In the genomic region with DNA sequence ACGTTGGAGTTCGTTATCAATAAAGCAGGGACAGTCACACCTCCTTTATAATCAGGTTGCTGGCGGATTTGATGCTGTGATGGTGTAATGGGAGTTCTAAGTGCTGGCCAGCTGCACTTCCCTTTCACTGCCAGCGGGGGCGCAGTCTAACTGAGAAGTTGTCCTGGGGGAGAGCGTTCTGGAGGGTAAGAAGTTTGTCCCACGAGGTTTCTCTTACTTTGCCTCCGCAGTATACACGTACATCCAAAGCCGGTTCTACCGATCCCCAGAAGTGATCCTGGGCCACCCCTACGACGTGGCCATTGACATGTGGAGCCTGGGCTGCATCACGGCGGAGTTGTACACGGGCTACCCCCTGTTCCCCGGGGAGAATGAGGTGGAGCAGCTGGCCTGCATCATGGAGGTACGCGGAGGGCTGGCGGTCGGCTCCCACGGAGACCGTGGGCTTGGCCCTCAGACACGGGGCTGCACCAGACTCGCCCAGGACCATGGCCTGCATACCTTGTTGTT, we compare ENCODE assay signal across 8 cellular contexts. TPM values are rescaled to one million over a fixed set of nuclear protein-coding genes. Genes with fewer than 3 reads are reported as not detected.
A peak's percentile ranks its signal among the peaks of the same experiment; 100 is the strongest.
DNase-seq lines count a peak whose midpoint lies in the region; ATAC-seq and TF ChIP-seq lines count a peak whose summit lies in the region.

No MANE protein-coding gene starts in this region.

- no peaks in the 10 kb centered on the region for H3K36me3 ChIP-seq in ES-I3 (ENCODE audit: insufficient read depth, low read length)
- peaks cover 6% of the 10 kb centered on the region for H3K36me3 ChIP-seq in neuron (ENCODE audit: insufficient read depth, low read length)

- H3K9ac ChIP-seq in ES-I3 (ENCODE audit: low read depth, low read length), result peak overlapping the region; percentile 94

- H3K27me3 ChIP-seq in foreskin keratinocyte (peaks cover 23% of the 10 kb centered on the region), neuron (ENCODE audit: insufficient read depth, low read length) (no peaks in the 10 kb centered on the region)

- H2AFZ ChIP-seq in neuron (ENCODE audit: low read depth, low read length), result peak overlapping the region; percentile 53

- ATAC-seq in GM21825 (IDR thresholded peaks at IDR 0.05; ENCODE audit: unreplicated experiment), result peak; percentile 91
- ATAC-seq in foreskin keratinocyte, result peak; percentile 96

- DNase-seq in Kasumi-1 (lab: John Stamatoyannopoulos, UW) (peak; percentile 75), SHP77 (lab: John Stamatoyannopoulos, UW) (peak; percentile 44 to 71), activated gamma-delta T cell treated with Interleukin-2 at 50 U/mL for 16 hours (peak; percentile 73), foreskin keratinocyte (peak; percentile 69 to 81), stromal cell of bone marrow (ENCODE audit: low read depth) (peak; percentile 69)

- H3K4me1 ChIP-seq in ES-I3 (ENCODE audit: insufficient read depth, low read length) (no peaks in the 10 kb centered on the region), foreskin keratinocyte (no peaks in the 10 kb centered on the region), neuron (ENCODE audit: insufficient read depth, low read length) (peaks cover 10% of the 10 kb centered on the region)

- H3K9me3 ChIP-seq in ES-I3 (ENCODE audit: control insufficient read depth, insufficient read depth, low read length), result no peaks in the 10 kb centered on the region
- no peaks in the 10 kb centered on the region for H3K9me3 ChIP-seq in neuron (ENCODE audit: low read length)

- H3K27ac ChIP-seq in foreskin keratinocyte, result peak overlapping the region; percentile 54

- peak; percentile 93 for TF ChIP-seq CTCF in foreskin keratinocyte (conservative IDR thresholded peaks at IDR 0.05)

- H3K4me3 ChIP-seq in neuron (ENCODE audit: low read length), result peak overlapping the region; percentile 75

RNA-seq across cellular contexts. Expression of gene DYRK4, which starts 42.7 kb away (rescaled TPM):
- total RNA-seq in foreskin keratinocyte, result 51.0 and 53.6 TPM in 2 replicates
- polyA plus RNA-seq in foreskin keratinocyte, result 57.6 and 58.6 TPM in 2 replicates

RNA-seq across cellular contexts. Expression of gene AKAP3, which starts 44.1 kb away (rescaled TPM):
- 1.2 and 1.7 TPM in 2 replicates for total RNA-seq in foreskin keratinocyte
- 0.35 and 0.42 TPM in 2 replicates for polyA plus RNA-seq in foreskin keratinocyte

RNA-seq across cellular contexts. Expression of gene NDUFA9, which starts 44.2 kb away (rescaled TPM):
- total RNA-seq in foreskin keratinocyte, result 129 TPM in 2 replicates
- 129 and 134 TPM in 2 replicates for polyA plus RNA-seq in foreskin keratinocyte

Comparison
In these comparisons a context has a peak if more than half of its experiments do, and no peak if none do; other contexts are left out.
1. Peak in every context shown above with its lines: DNase-seq, ATAC-seq, H3K4me3 ChIP-seq and H3K27ac ChIP-seq.